18 cellular contexts compared by ENCODE assay signal in the genomic region with DNA sequence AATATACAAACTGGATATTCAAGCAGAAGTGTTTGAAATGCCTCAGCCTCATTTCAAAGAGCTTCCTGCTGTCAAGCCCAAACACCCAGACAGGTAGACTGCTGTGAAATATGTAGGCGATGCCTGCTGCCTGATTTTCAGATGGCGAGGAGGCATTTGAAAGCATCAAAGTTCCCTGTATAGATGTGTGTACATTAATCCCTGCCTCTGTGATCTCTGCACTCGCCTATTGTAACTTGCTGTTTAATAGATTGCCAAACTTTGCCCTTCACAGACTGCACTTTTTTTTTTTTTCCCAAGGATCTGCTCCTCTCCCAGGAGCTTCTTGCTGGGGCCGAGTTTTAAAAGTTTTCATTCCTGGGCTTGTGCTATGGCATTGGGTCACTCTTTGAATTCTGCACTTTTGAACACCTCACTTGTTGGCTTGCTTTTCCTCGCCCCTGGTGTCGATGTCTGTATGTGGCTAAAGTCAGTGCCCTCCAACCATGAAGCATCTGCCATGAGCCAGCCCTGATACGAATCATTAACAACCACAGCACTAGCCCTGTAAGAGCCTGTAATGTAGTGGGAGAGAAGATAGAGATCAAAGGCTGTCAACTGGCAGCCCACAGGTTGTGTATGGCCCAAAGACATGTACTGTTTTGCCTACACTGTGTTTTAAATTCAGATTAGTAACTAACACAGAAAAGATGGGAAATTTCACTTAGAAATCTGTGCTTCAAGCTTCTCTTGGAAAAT.
"Had no signal": no experiment of that assay in that cellular context is flagged by ENCODE, and none has a peak within 500 bp of the region (broad histone marks: within the 10 kb centered on the region; RNA-seq: fewer than 3 reads in every experiment).

No MANE protein-coding gene starts in this region.

- H3K4me3 Mint-ChIP-seq: activated naive CD8-positive, alpha-beta T cell treated with anti-CD3 and anti-CD28 coated beads, Interleukin-2, amount 10 ng/mL, durations not matched to agents 7 days and 5 days; effector memory CD8-positive, alpha-beta T cell; mesothelial cell of epicardium had no signal

- H3K27me3 Mint-ChIP-seq: effector memory CD8-positive, alpha-beta T cell had no signal

- H3K36me3 Mint-ChIP-seq: mesothelial cell of epicardium had no signal

- H3K27ac Mint-ChIP-seq: activated naive CD8-positive, alpha-beta T cell treated with anti-CD3 and anti-CD28 coated beads, Interleukin-2, amount 10 ng/mL, durations not matched to agents 7 days and 5 days; mesothelial cell of epicardium; progenitor cell of endocrine pancreas had no signal

- ATAC-seq: activated CD4-positive, CD25-positive, alpha-beta regulatory T cell treated with anti-CD3 and anti-CD28 coated beads, Interleukin-2, amount 50 U/mL, for 24 hours; body of pancreas; effector memory CD8-positive, alpha-beta T cell; left colon; right cardiac atrium; upper lobe of right lung had no signal

- DNase-seq: activated CD8-positive, alpha-beta memory T cell treated with anti-CD3 and anti-CD28 coated beads for 24 hours; activated CD8-positive, alpha-beta memory T cell treated with anti-CD3 and anti-CD28 coated beads, Interleukin-2, amount 50 U/mL, for 48 hours; activated gamma-delta T cell treated with Interleukin-2 at 50 U/mL for 16 hours; activated naive CD8-positive, alpha-beta T cell treated with anti-CD3 and anti-CD28 coated beads, Interleukin-2, amount 10 ng/mL, durations not matched to agents 7 days and 5 days; body of pancreas; dermis blood vessel endothelial cell; effector memory CD8-positive, alpha-beta T cell; foreskin fibroblast; left colon; right cardiac atrium; stimulated activated CD4-positive, alpha-beta T cell treated with anti-CD3 and anti-CD28 coated beads, Interleukin-2, amount 100 ng/mL, for 48 hours; T-helper 1 cell; T1000; testis; upper lobe of right lung had no signal
